Comparison of ENCODE assay signal across 21 cellular contexts in genomic region chr2:38771632-38772031, GRCh38. TPM values are rescaled to one million over a fixed set of nuclear protein-coding genes. Genes with fewer than 3 reads are reported as not detected.
DNase-seq lines count a peak whose midpoint lies in the region; ATAC-seq, FAIRE-seq and TF ChIP-seq lines count a peak whose summit lies in the region.
"Had no signal": no experiment of that assay in that cellular context is flagged by ENCODE, and none has a peak within 500 bp of the region (broad histone marks: within the 10 kb centered on the region; RNA-seq: fewer than 3 reads in every experiment).

No MANE protein-coding gene starts in this region.

- H4K20me1 ChIP-seq in fibroblast of lung (ENCODE audit: control insufficient read depth, extremely low read depth, insufficient read depth, low read length), result no peaks in the 10 kb centered on the region

- no peaks in the 10 kb centered on the region for H3K9me3 ChIP-seq in RWPE2 (ENCODE audit: severe bottlenecking)
- no peaks in the 10 kb centered on the region for H3K9me3 ChIP-seq in fibroblast of lung (ENCODE audit: control insufficient read depth, insufficient read depth, low read depth, low read length)
- H3K9me3 ChIP-seq: tibial artery had no signal

- H3K4me1 ChIP-seq in RWPE2 (ENCODE audit: insufficient read depth, poor library complexity, severe bottlenecking) (peaks cover 4% of the 10 kb centered on the region), fibroblast of lung (ENCODE audit: control insufficient read depth, extremely low read depth, insufficient read depth, low read length) (no peaks in the 10 kb centered on the region)
- H3K4me1 ChIP-seq: foreskin keratinocyte, tibial artery had no signal

- no peak overlapping the region for H3K4me2 ChIP-seq in fibroblast of lung (ENCODE audit: extremely low read depth, insufficient read depth, low read length)
- H3K4me2 ChIP-seq: smooth muscle cell had no signal

- H3K36me3 ChIP-seq in RWPE2 (ENCODE audit: low read depth) (no peaks in the 10 kb centered on the region), fibroblast of lung (ENCODE audit: control insufficient read depth, insufficient read depth, low read length) (no peaks in the 10 kb centered on the region)
- H3K36me3 ChIP-seq: cardiac muscle cell, tibial artery had no signal

- no peak for TF ChIP-seq CTCF in RWPE2 (IDR thresholded peaks at IDR 0.05; ENCODE audit: poor library complexity, severe bottlenecking)
- no peak for TF ChIP-seq CTCF in fibroblast of lung (conservative IDR thresholded peaks at IDR 0.05 in 1 of 2, IDR thresholded peaks at IDR 0.05 in 1 of 2; ENCODE audit: low read depth in 1 of 2, low read length in 2 of 2)
- no peak for TF ChIP-seq CTCF in lower leg skin (IDR thresholded peaks at IDR 0.05)

- no peaks in the 10 kb centered on the region for H3K79me2 ChIP-seq in fibroblast of lung (ENCODE audit: control insufficient read depth, insufficient read depth, low read length)

- DNase-seq in H54 (ENCODE audit: insufficient read length, low spot score), result peak; percentile 53
- no peak for DNase-seq in RWPE2 (ENCODE audit: low spot score)
- DNase-seq in fibroblast of lung (ENCODE audit: low read depth in 2 of 2), result peak; percentile 28 to 39
- DNase-seq in stromal cell of bone marrow (ENCODE audit: low read depth), result peak; percentile 10
- no peak for DNase-seq in lower leg skin (ENCODE audit: low spot score in 2 of 2)
- DNase-seq in SKM-1 (lab: John Stamatoyannopoulos, UW; ENCODE audit: unreplicated experiment), result no peak
- DNase-seq: activated CD4-positive, alpha-beta memory T cell treated with anti-CD3 and anti-CD28 coated beads for 36 hours; activated T-cell treated with anti-CD3 and anti-CD28 coated beads, Interleukin-2, amount 50 U/mL, for 4 hours; CD4-positive, CD25-positive, alpha-beta regulatory T cell; DMS79 treated with DMSO at 0.1 percent for 48 hours; naive thymus-derived CD8-positive, alpha-beta T cell; NCI-H1930; NCI-H526; SW 1271; tibial artery had no signal

- ATAC-seq in RWPE2 (ENCODE audit: low read depth), result peak; percentile 41; the same call in 2 of the 3 replicates
- no peak for ATAC-seq in HG03025 (IDR thresholded peaks at IDR 0.05; ENCODE audit: low FRiP score, unreplicated experiment)
- no peak for ATAC-seq in GM19395 (IDR thresholded peaks at IDR 0.05; ENCODE audit: unreplicated experiment)
- ATAC-seq: activated T-cell treated with anti-CD3 and anti-CD28 coated beads, Interleukin-2, amount 50 U/mL, for 4 hours; foreskin keratinocyte; naive thymus-derived CD8-positive, alpha-beta T cell had no signal

- H2AFZ ChIP-seq in fibroblast of lung (ENCODE audit: low read length), result no peak overlapping the region

- 76 to 79% methylated on average over 5 of the region's 5 CpGs for WGBS in lower leg skin, 2 donors

- peak; percentile 75 for FAIRE-seq in H54 (lab: Jason Lieb, UNC)

- H3K4me3 ChIP-seq in RWPE2 (ENCODE audit: severe bottlenecking) (no peak overlapping the region), fibroblast of lung (replicated peaks in 1 of 4; ENCODE audit: control extremely low read depth in 1 of 4, insufficient read depth in 1 of 4, low read depth in 3 of 4, low read length in 4 of 4) (no peak overlapping the region), lower leg skin (ENCODE audit: low read depth, poor library complexity, severe bottlenecking) (no peak overlapping the region)
- H3K4me3 ChIP-seq: cardiac muscle cell, smooth muscle cell, tibial artery had no signal

- intact Hi-C loops in lower leg skin (cut with DNase I; ENCODE audit: low total_unique reads), result no loop called here

- TF ChIP-seq POLR2A in H54 (IDR thresholded peaks at IDR 0.05; ENCODE audit: low read depth, low read length), result no peak
- no peak for TF ChIP-seq POLR2A in lower leg skin (IDR thresholded peaks at IDR 0.05)

- no peak overlapping the region for H3K27ac ChIP-seq in RWPE2 (ENCODE audit: poor library complexity, severe bottlenecking)
- no peak overlapping the region for H3K27ac ChIP-seq in fibroblast of lung (ENCODE audit: insufficient read depth, low read length)
- H3K27ac ChIP-seq: cardiac muscle cell, foreskin keratinocyte, tibial artery, VCaP had no signal

- no peaks in the 10 kb centered on the region for H3K27me3 ChIP-seq in RWPE2 (ENCODE audit: insufficient read depth, poor library complexity, severe bottlenecking)
- no peaks in the 10 kb centered on the region for H3K27me3 ChIP-seq in fibroblast of lung (ENCODE audit: control insufficient read depth, insufficient read depth, low read length)
- H3K27me3 ChIP-seq: foreskin keratinocyte, tibial artery had no signal

- no peak overlapping the region for H3K9ac ChIP-seq in fibroblast of lung (ENCODE audit: insufficient read depth, low read length)

RNA-seq across cellular contexts. Expression of gene GEMIN6, which starts 6.4 kb away (rescaled TPM):
- total RNA-seq in fibroblast of lung (15.0 and 18.7 TPM in 2 replicates), lower leg skin (10 to 100 TPM in 1 of 4 donors, 1 to 10 TPM in 3; 2.6 to 11.0 (median 3.6) TPM)
- polyA plus RNA-seq in fibroblast of lung, result 8.2 and 12.3 TPM in 2 replicates
- 11.5 and 16.9 TPM in 2 replicates for polyA plus RNA-seq in fibroblast of lung (2012)
- 3.9 TPM in 1 of 2 replicates, not detected in the other for polyA minus RNA-seq in fibroblast of lung (ENCODE audit: low replicate concordance)

RNA-seq across cellular contexts. Expression of gene SRSF7, which starts 20.5 kb away (rescaled TPM):
- total RNA-seq in fibroblast of lung (69.9 and 118 TPM in 2 replicates), lower leg skin (10 to 100 TPM; 69.7 to 77.1 (median 72.8) TPM)
- 193 and 301 TPM in 2 replicates for polyA plus RNA-seq in fibroblast of lung
- 153 and 213 TPM in 2 replicates for polyA plus RNA-seq in fibroblast of lung (2012)
- 55.2 and 68.9 TPM in 2 replicates for polyA minus RNA-seq in fibroblast of lung (ENCODE audit: low replicate concordance)

Comparison
In these comparisons a context has a peak if more than half of its experiments do, and no peak if none do; other contexts are left out.
1. DNase-seq: peak in H54 (single experiment), fibroblast of lung (2 of 2) and stromal cell of bone marrow (single experiment); none in RWPE2 (single experiment), lower leg skin (0 of 2) and SKM-1 (single experiment).